ENCODE assay signal across 2 cellular contexts in genomic region chr16:75092777-75093176, GRCh38.
TF ChIP-seq lines count a peak whose summit lies in the region.

No MANE protein-coding gene starts in this region.

TF ChIP-seq in A549, 52 proteins besides CTCF, POLR2A, EP300 and RAD21 (continued from another document):
- no peak for TF ChIP-seq ELK1 (IDR thresholded peaks at IDR 0.05; ENCODE audit: low read depth, low read length)
- no peak for TF ChIP-seq KDM5A (IDR thresholded peaks at IDR 0.05)
- no peak for TF ChIP-seq ATOH8 (CRISPR knock-in tag; IDR thresholded peaks at IDR 0.05; ENCODE audit: low read depth)
- TF ChIP-seq POLR2AphosphoS2 (conservative IDR thresholded peaks at IDR 0.05; ENCODE audit: low read length) = no peak
- TF ChIP-seq NFE2L2 (conservative IDR thresholded peaks at IDR 0.05; ENCODE audit: low read length) = no peak
- TF ChIP-seq USF2 (IDR thresholded peaks at IDR 0.05) = no peak
- no peak for TF ChIP-seq ESRRA (IDR thresholded peaks at IDR 0.05; ENCODE audit: borderline replicate concordance, low read length)
- TF ChIP-seq BCL3 (IDR thresholded peaks at IDR 0.05) = no peak
- TF ChIP-seq FOSB (CRISPR knock-in tag; IDR thresholded peaks at IDR 0.05) = no peak
- no peak for TF ChIP-seq NPAS2 (CRISPR knock-in tag; IDR thresholded peaks at IDR 0.05; ENCODE audit: borderline replicate concordance)
- no peak for TF ChIP-seq HEYL (CRISPR knock-in tag; IDR thresholded peaks at IDR 0.05)
- TF ChIP-seq ZC3H11A (IDR thresholded peaks at IDR 0.05) = no peak

TF ChIP-seq in GM23338, 12 proteins besides CTCF, POLR2A, EP300 and RAD21 (continued from another document):
- TF ChIP-seq ZNF462 (CRISPR knock-in tag; IDR thresholded peaks at IDR 0.05) = 0 out of 2 replicates have a peak, but pooled peaks have one; percentile 35
